Comparison of ENCODE assay signal across 8 cellular contexts in genomic region chr4:42302348-42302747, GRCh38.
A peak's percentile ranks its signal among the peaks of the same experiment; 100 is the strongest.
DNase-seq lines count a peak whose midpoint lies in the region; ATAC-seq and TF ChIP-seq lines count a peak whose summit lies in the region.

No MANE protein-coding gene starts in this region.

- peak overlapping the region; percentile 51; the same call in 1 of the 2 replicates for H2AFZ ChIP-seq in OCI-LY7 (ENCODE audit: low read length)

- TF ChIP-seq CTCF in Caco-2 (IDR thresholded peaks at IDR 0.05; ENCODE audit: insufficient read depth in 1 of 2, low read depth in 1 of 2, low read length in 1 of 2, severe bottlenecking in 1 of 2, unreplicated experiment in 1 of 2) (peak; percentile 18 to 28), OCI-LY7 (conservative IDR thresholded peaks at IDR 0.05; ENCODE audit: low read length) (peak; percentile 65)

- H3K36me3 Mint-ChIP-seq in Caco-2 (ENCODE audit: insufficient read depth, unreplicated experiment), result no peaks in the 10 kb centered on the region

- H3K4me3 Mint-ChIP-seq in Caco-2 (ENCODE audit: unreplicated experiment), result no peak overlapping the region

- no peaks in the 10 kb centered on the region for H3K4me1 Mint-ChIP-seq in Caco-2 (ENCODE audit: low read depth, unreplicated experiment)

- no peaks in the 10 kb centered on the region for H4K20me1 ChIP-seq in OCI-LY7 (ENCODE audit: insufficient read depth, low read length)

- peaks cover 9% of the 10 kb centered on the region for H3K27me3 Mint-ChIP-seq in Caco-2 (ENCODE audit: insufficient read depth, unreplicated experiment)

- no peaks in the 10 kb centered on the region for H3K9me3 ChIP-seq in Caco-2
- no peaks in the 10 kb centered on the region for H3K9me3 ChIP-seq in OCI-LY7 (ENCODE audit: low read length)

- no peaks in the 10 kb centered on the region for H3K9me3 Mint-ChIP-seq in Caco-2 (ENCODE audit: unreplicated experiment)

- ATAC-seq in GM21786 (IDR thresholded peaks at IDR 0.05; ENCODE audit: unreplicated experiment) (peak; percentile 60), GM21737 (IDR thresholded peaks at IDR 0.05; ENCODE audit: unreplicated experiment) (no peak), GM21515 (IDR thresholded peaks at IDR 0.05; ENCODE audit: unreplicated experiment) (no peak), GM19395 (IDR thresholded peaks at IDR 0.05; ENCODE audit: unreplicated experiment) (no peak), HG03520 (IDR thresholded peaks at IDR 0.05; ENCODE audit: unreplicated experiment) (no peak)

- H3K9me2 ChIP-seq in OCI-LY7 (ENCODE audit: insufficient read depth, low read length), result no peaks in the 10 kb centered on the region

- intact Hi-C loops in Caco-2 (cut with micrococcal nuclease; ENCODE audit: unreplicated experiment) (loop anchor here (2.0 kb wide), 1 partner anchor 20 kb away; no protein-coding TSS in a partner anchor), OCI-LY7 (cut with micrococcal nuclease; ENCODE audit: unreplicated experiment) (no loop called here)

- CTCF ChIA-PET in Caco-2 (lab: Charles Lee) (no interaction called here), OCI-LY7 (lab: Charles Lee; ENCODE audit: unreplicated experiment) (no interaction called here)

- H3K27me3 ChIP-seq in Caco-2 (replicated peaks; ENCODE audit: control insufficient read depth, insufficient read depth, low read length), result no peaks in the 10 kb centered on the region

- DNase-seq in Caco-2, result peak; percentile 58 to 60
- DNase-seq in OCI-LY7 (ENCODE audit: low spot score), result peak; percentile 42
- peak in 29 of 51 donors; percentile 4 to 65 (median 18) for DNase-seq in hypothalamus (lab: John Stamatoyannopoulos, UW)

- no peak overlapping the region for H3K27ac Mint-ChIP-seq in Caco-2 (ENCODE audit: unreplicated experiment)

- POLR2A ChIA-PET in Caco-2 (lab: Charles Lee), result no interaction called here
- POLR2A ChIA-PET in OCI-LY7 (lab: Charles Lee), result no interaction called here

- H3K36me3 ChIP-seq in Caco-2 (ENCODE audit: control insufficient read depth, insufficient read depth, low read length), result no peaks in the 10 kb centered on the region
- no peaks in the 10 kb centered on the region for H3K36me3 ChIP-seq in OCI-LY7 (ENCODE audit: insufficient read depth, low read length)

- no peak overlapping the region for H3K4me2 ChIP-seq in OCI-LY7 (ENCODE audit: low read length)

- no peaks in the 10 kb centered on the region for H3K79me2 ChIP-seq in OCI-LY7 (ENCODE audit: insufficient read depth, low read depth, low read length)

- H3K27ac ChIP-seq in OCI-LY7 (ENCODE audit: low read depth, low read length, poor library complexity, severe bottlenecking), result no peak overlapping the region

- BruUV-seq in Caco-2 (replicated peaks; lab: Mats Ljungman, UMichigan) (no TSS peak), OCI-LY7 (replicated peaks; lab: Mats Ljungman, UMichigan) (no TSS peak)

- H3K4me1 ChIP-seq in Caco-2 (no peaks in the 10 kb centered on the region), OCI-LY7 (ENCODE audit: insufficient read depth, low read length, poor library complexity, severe bottlenecking) (no peaks in the 10 kb centered on the region)

- H3K4me3 ChIP-seq in Caco-2 (ENCODE audit: low read depth, low read length), result no peak overlapping the region
- H3K4me3 ChIP-seq in OCI-LY7 (ENCODE audit: low read depth, low read length, poor library complexity, severe bottlenecking), result no peak overlapping the region
